In the genomic region with DNA sequence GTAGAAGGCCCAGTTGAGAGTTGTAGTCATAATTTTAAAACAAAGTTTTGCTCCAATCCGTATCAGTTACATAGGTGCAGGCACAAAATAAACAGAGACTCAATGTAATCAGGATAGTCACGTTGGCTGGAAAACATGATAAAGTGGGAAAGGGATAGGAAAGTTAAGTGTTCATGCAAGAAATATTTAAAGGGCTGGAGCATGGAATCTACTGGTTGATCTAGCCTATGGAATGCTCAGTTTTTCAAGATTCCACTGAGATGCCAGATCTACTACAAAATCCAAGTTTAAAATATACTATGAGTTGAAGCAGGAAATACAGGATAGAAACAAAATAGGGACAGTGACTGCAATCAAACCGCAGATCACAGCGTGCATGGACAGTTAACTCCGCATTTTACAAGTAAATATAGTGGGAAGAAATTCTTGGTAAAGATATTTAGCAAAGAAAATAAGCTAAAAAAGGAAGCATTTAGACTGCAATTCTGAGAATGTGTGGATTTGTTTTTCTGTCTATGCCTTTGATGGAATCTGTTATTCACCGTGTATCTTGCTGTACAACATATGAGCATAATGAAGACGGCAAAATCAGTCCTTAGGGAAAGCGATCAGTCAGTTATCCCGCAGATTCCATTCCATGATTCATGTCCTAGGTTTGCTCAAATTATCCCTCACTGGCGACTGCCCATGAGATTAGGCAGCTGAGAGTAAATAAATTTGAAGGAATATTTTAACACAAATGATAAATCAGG, we compare ENCODE assay signal across 22 cellular contexts.
A peak's percentile ranks its signal among the peaks of the same experiment; 100 is the strongest.
DNase-seq lines count a peak whose midpoint lies in the region; ATAC-seq and TF ChIP-seq lines count a peak whose summit lies in the region.
"Had no signal": no experiment of that assay in that cellular context is flagged by ENCODE, and none has a peak within 500 bp of the region (broad histone marks: within the 10 kb centered on the region; RNA-seq: fewer than 3 reads in every experiment).

No MANE protein-coding gene starts in this region.

- BruUV-seq in IMR-90 (replicated peaks; lab: Mats Ljungman, UMichigan): no TSS peak

- peak overlapping the region; percentile 44; the same call in 1 of the 2 replicates for H2BK20ac ChIP-seq in IMR-90 (ENCODE audit: low read depth, low read length)

- TF ChIP-seq CTCF in AG09309 (IDR thresholded peaks at IDR 0.05; ENCODE audit: control insufficient read depth, insufficient read depth, low read depth, low read length, missing control alignments): no peak
- no peak for TF ChIP-seq CTCF in IMR-90 (conservative IDR thresholded peaks at IDR 0.05; ENCODE audit: low read depth, low read length)

- peak overlapping the region; percentile 62 for H3K4me2 ChIP-seq in IMR-90 (ENCODE audit: low read depth, low read length)
- H3K4me2 ChIP-seq: BLaER1 had no signal

- H3K9me3 ChIP-seq in IMR-90 (ENCODE audit: control insufficient read depth, insufficient read depth, low read length) (peaks cover 7% of the 10 kb centered on the region), aorta (ENCODE audit: control insufficient read depth, low read length) (peaks cover 7% of the 10 kb centered on the region)
- H3K9me3 ChIP-seq: ascending aorta, uterus had no signal

- no peaks in the 10 kb centered on the region for H3K36me3 ChIP-seq in IMR-90 (ENCODE audit: control insufficient read depth, insufficient read depth, low read length)
- no peaks in the 10 kb centered on the region for H3K36me3 ChIP-seq in aorta (ENCODE audit: control insufficient read depth in 1 of 2, insufficient read depth in 2 of 2, low read length in 1 of 2)
- H3K36me3 ChIP-seq: ascending aorta, BLaER1, uterus had no signal

- no peak overlapping the region for H4K5ac ChIP-seq in IMR-90 (ENCODE audit: low read depth, low read length)

- no peak for TF ChIP-seq RAD21 in IMR-90 (IDR thresholded peaks at IDR 0.05; ENCODE audit: low read length)

- no peaks in the 10 kb centered on the region for H3K27me3 Mint-ChIP-seq in activated naive CD4-positive, alpha-beta T cell treated with anti-CD3 and anti-CD28 coated beads, Interleukin-2, amount 10 ng/mL, durations not matched to agents 7 days and 5 days
- H3K27me3 Mint-ChIP-seq: activated CD4-positive, alpha-beta memory T cell treated with anti-CD3 and anti-CD28 coated beads for 36 hours; activated T-helper 17 cell treated with anti-CD3 and anti-CD28 coated beads, Interleukin-2, amount 50 U/mL, for 72 hours had no signal

- H3K4ac ChIP-seq in IMR-90 (ENCODE audit: low read depth, low read length): peak overlapping the region; percentile 47; the same call in 1 of the 2 replicates

- CTCF ChIA-PET in IMR-90 (lab: Yijun Ruan, JAX): interaction anchor here (0.6 kb wide), 1 partner anchor 194 kb away, joined by 3 read pairs; no protein-coding TSS in a partner anchor
- CTCF ChIA-PET in activated naive CD4-positive, alpha-beta T cell treated with anti-CD3 and anti-CD28 coated beads, Interleukin-2, amount 10 ng/mL, durations not matched to agents 7 days and 5 days (lab: Charles Lee): no interaction called here

- H4K8ac ChIP-seq in IMR-90 (ENCODE audit: low read depth in 2 of 2, low read length in 2 of 2): peak overlapping the region in 1 of 2 experiments; percentile 70; a peak in 1 of 4 replicates

- H3K4me1 Mint-ChIP-seq in activated naive CD4-positive, alpha-beta T cell treated with anti-CD3 and anti-CD28 coated beads, Interleukin-2, amount 10 ng/mL, durations not matched to agents 7 days and 5 days: no peaks in the 10 kb centered on the region
- H3K4me1 Mint-ChIP-seq: activated T-helper 17 cell treated with anti-CD3 and anti-CD28 coated beads, Interleukin-2, amount 50 U/mL, for 72 hours had no signal

- no peak overlapping the region for H3K4me3 Mint-ChIP-seq in activated naive CD4-positive, alpha-beta T cell treated with anti-CD3 and anti-CD28 coated beads, Interleukin-2, amount 10 ng/mL, durations not matched to agents 7 days and 5 days
- H3K4me3 Mint-ChIP-seq: activated CD4-positive, alpha-beta memory T cell treated with anti-CD3 and anti-CD28 coated beads for 36 hours; activated T-helper 17 cell treated with anti-CD3 and anti-CD28 coated beads, Interleukin-2, amount 50 U/mL, for 72 hours had no signal

- in situ Hi-C loops in IMR-90 (cut with MboI; ENCODE audit: low sequenced_read_pairs): no loop called here

- H3K9me1 ChIP-seq in IMR-90 (ENCODE audit: insufficient read depth, low read length): no peaks in the 10 kb centered on the region

- no peak overlapping the region for H2AFZ ChIP-seq in IMR-90 (replicated peaks; ENCODE audit: low read length, poor library complexity)

- H2BK15ac ChIP-seq in IMR-90 (ENCODE audit: low read depth, low read length): no peak overlapping the region

- peak; percentile 20 for DNase-seq in AG09309 (ENCODE audit: low read depth)
- DNase-seq in IMR-90: peak; percentile 79
- peak; percentile 19 for DNase-seq in amniotic stem cell (lab: John Stamatoyannopoulos, UW)
- DNase-seq in myocyte (ENCODE audit: low read depth): peak; percentile 74
- no peak for DNase-seq in activated naive CD4-positive, alpha-beta T cell treated with anti-CD3 and anti-CD28 coated beads, Interleukin-2, amount 10 ng/mL, durations not matched to agents 7 days and 5 days
- no peak for DNase-seq in NCI-H2081 treated with DMSO at 0.1 percent for 48 hours (lab: John Stamatoyannopoulos, UW)
- no peak for DNase-seq in aorta
- DNase-seq: activated CD4-positive, alpha-beta memory T cell treated with anti-CD3 and anti-CD28 coated beads for 36 hours; cortex of kidney; erythroblast; Karpas-422; kidney; NCI-H1436 treated with DMSO at 0.1 percent for 48 hours; NCI-H446; stimulated activated naive CD8-positive, alpha-beta T cell treated with anti-CD3 and anti-CD28 coated beads, Interleukin-15, Interleukin-2, amounts not matched to agents 100 U/mL and 50 U/mL, for 24 hours; uterus had no signal

- dilution Hi-C loops in IMR-90 (cut with HindIII; ENCODE audit: low sequenced_read_pairs, unreplicated experiment): no loop called here

- H4K20me1 ChIP-seq in IMR-90 (ENCODE audit: insufficient read depth, low read length): no peaks in the 10 kb centered on the region
- H4K20me1 ChIP-seq: BLaER1 had no signal

- no peak overlapping the region for H3K27ac Mint-ChIP-seq in activated naive CD4-positive, alpha-beta T cell treated with anti-CD3 and anti-CD28 coated beads, Interleukin-2, amount 10 ng/mL, durations not matched to agents 7 days and 5 days
- H3K27ac Mint-ChIP-seq: activated CD4-positive, alpha-beta memory T cell treated with anti-CD3 and anti-CD28 coated beads for 36 hours; activated T-helper 17 cell treated with anti-CD3 and anti-CD28 coated beads, Interleukin-2, amount 50 U/mL, for 72 hours had no signal

- no peak overlapping the region for H2AK5ac ChIP-seq in IMR-90 (ENCODE audit: low read depth, low read length)

- POLR2A ChIA-PET in IMR-90 (lab: Charles Lee; ENCODE audit: unreplicated experiment): no interaction called here

- no peak overlapping the region for H4K91ac ChIP-seq in IMR-90 (ENCODE audit: insufficient read depth, low read depth, low read length)

- H3K4me3 ChIP-seq in AG09309 (ENCODE audit: control insufficient read depth, low read depth, low read length) (no peak overlapping the region), IMR-90 (ENCODE audit: insufficient read depth, low read depth, low read length) (peak overlapping the region; percentile 13; the same call in 1 of the 2 replicates), aorta (ENCODE audit: low read length in 2 of 2) (no peak overlapping the region)
- H3K4me3 ChIP-seq: ascending aorta, BLaER1, skin epidermis, uterus had no signal

- no peak overlapping the region for H3K14ac ChIP-seq in IMR-90 (replicated peaks; ENCODE audit: low read depth, low read length)

- peaks cover 3% of the 10 kb centered on the region; the same call in 1 of the 2 replicates for H3K4me1 ChIP-seq in IMR-90 (ENCODE audit: control insufficient read depth, insufficient read depth, low read length)
- no peaks in the 10 kb centered on the region for H3K4me1 ChIP-seq in aorta (ENCODE audit: control insufficient read depth in 1 of 2, insufficient read depth in 2 of 2, low read length in 2 of 2)
- H3K4me1 ChIP-seq: ascending aorta, BLaER1, uterus had no signal

- no peak overlapping the region for H3K23ac ChIP-seq in IMR-90 (ENCODE audit: low read depth, low read length)

- no peak overlapping the region for H2AK9ac ChIP-seq in IMR-90 (replicated peaks; ENCODE audit: low read depth, low read length, poor library complexity)

- no peaks in the 10 kb centered on the region for H3K36me3 Mint-ChIP-seq in activated naive CD4-positive, alpha-beta T cell treated with anti-CD3 and anti-CD28 coated beads, Interleukin-2, amount 10 ng/mL, durations not matched to agents 7 days and 5 days
- H3K36me3 Mint-ChIP-seq: activated CD4-positive, alpha-beta memory T cell treated with anti-CD3 and anti-CD28 coated beads for 36 hours had no signal

- intact Hi-C loops in IMR-90 (cut with micrococcal nuclease) (loop anchor here (2.0 kb wide), 1 partner anchor 79 kb away; no protein-coding TSS in a partner anchor), aorta (cut with DNase I) (no loop called here)

- no peak overlapping the region for H3K9ac ChIP-seq in IMR-90 (ENCODE audit: low read depth, low read length)
- H3K9ac ChIP-seq: BLaER1 had no signal

- peaks cover 4% of the 10 kb centered on the region for H3K9me3 Mint-ChIP-seq in activated naive CD4-positive, alpha-beta T cell treated with anti-CD3 and anti-CD28 coated beads, Interleukin-2, amount 10 ng/mL, durations not matched to agents 7 days and 5 days

- H3K27ac ChIP-seq in IMR-90 (ENCODE audit: insufficient read depth, low read length) (no peak overlapping the region), aorta (ENCODE audit: low read depth in 1 of 2, low read length in 2 of 2) (no peak overlapping the region)
- H3K27ac ChIP-seq: ascending aorta, BLaER1, HL-60, skin epidermis, uterus had no signal

- H3K56ac ChIP-seq in IMR-90 (ENCODE audit: extremely low read depth, insufficient read depth, low read length): peak overlapping the region; percentile 19

- ATAC-seq in IMR-90 (ENCODE audit: low read depth): peak; percentile 91
- no peak for ATAC-seq in HG02885 (IDR thresholded peaks at IDR 0.05; ENCODE audit: poor library complexity, unreplicated experiment)
- no peak for ATAC-seq in aorta (ENCODE audit: low FRiP score)
- ATAC-seq: activated T-helper 17 cell treated with anti-CD3 and anti-CD28 coated beads, Interleukin-2, amount 50 U/mL, for 72 hours; stimulated activated naive CD8-positive, alpha-beta T cell treated with anti-CD3 and anti-CD28 coated beads, Interleukin-15, Interleukin-2, amounts not matched to agents 100 U/mL and 50 U/mL, for 24 hours had no signal

- no peaks in the 10 kb centered on the region for H3K27me3 ChIP-seq in IMR-90 (ENCODE audit: control insufficient read depth, insufficient read depth, low read length)
- no peaks in the 10 kb centered on the region for H3K27me3 ChIP-seq in aorta (ENCODE audit: control insufficient read depth in 1 of 2, insufficient read depth in 2 of 2, low read length in 1 of 2)
- H3K27me3 ChIP-seq: ascending aorta, BLaER1, uterus had no signal

- no CpG with 5 or more reads among the region's 10 CpGs for WGBS in IMR-90 (ENCODE audit: extremely low coverage in 2 of 2, insufficient read length in 1 of 2), 2 experiments
- WGBS in aorta, 2 donors: 15 to 24% methylated on average over 10 of the region's 10 CpGs

- H3K79me1 ChIP-seq in IMR-90 (ENCODE audit: low read depth in 1 of 2, low read length in 2 of 2): no peaks in the 10 kb centered on the region

- TF ChIP-seq POLR2A in IMR-90 (IDR thresholded peaks at IDR 0.05; ENCODE audit: low read depth, low read length): no peak

- H2BK120ac ChIP-seq in IMR-90 (ENCODE audit: low read depth, low read length): peak overlapping the region; percentile 91

- H3K18ac ChIP-seq in IMR-90 (ENCODE audit: low read depth, low read length): peak overlapping the region; percentile 68; the same call in 1 of the 2 replicates

- peak overlapping the region; percentile 83 for H2BK5ac ChIP-seq in IMR-90 (ENCODE audit: low read depth, low read length, poor library complexity, severe bottlenecking)

Comparison
In these comparisons a context has a peak if more than half of its experiments do, and no peak if none do; other contexts are left out.
1. DNase-seq: peak in AG09309 (single experiment), IMR-90 (single experiment), amniotic stem cell (single experiment) and myocyte (single experiment); none in activated naive CD4-positive, alpha-beta T cell treated with anti-CD3 and anti-CD28 coated beads, Interleukin-2, amount 10 ng/mL, durations not matched to agents 7 days and 5 days (single experiment), NCI-H2081 treated with DMSO at 0.1 percent for 48 hours (single experiment) and aorta (0 of 2).